Comparison of ENCODE assay signal across 18 cellular contexts in genomic region chr9:133643978-133644760, GRCh38. TPM values are rescaled to one million over a fixed set of nuclear protein-coding genes. Genes with fewer than 3 reads are reported as not detected.
A peak's percentile ranks its signal among the peaks of the same experiment; 100 is the strongest.
DNase-seq lines count a peak whose midpoint lies in the region; ATAC-seq and TF ChIP-seq lines count a peak whose summit lies in the region.
"Had no signal": no experiment of that assay in that cellular context is flagged by ENCODE, and none has a peak within 500 bp of the region (broad histone marks: within the 10 kb centered on the region; RNA-seq: fewer than 3 reads in every experiment).

No MANE protein-coding gene starts in this region.

- H3K9me3 Mint-ChIP-seq in glutamatergic neuron (ENCODE audit: unreplicated experiment): peaks cover 7% of the 10 kb centered on the region
- H3K9me3 Mint-ChIP-seq: CD14-positive monocyte; CD8-positive, alpha-beta T cell had no signal

- TF ChIP-seq CTCF in right atrium auricular region (IDR thresholded peaks at IDR 0.05) (no peak), glutamatergic neuron (IDR thresholded peaks at IDR 0.05; ENCODE audit: partially characterized antibody, unreplicated experiment) (no peak), osteoblast (IDR thresholded peaks at IDR 0.05; ENCODE audit: extremely low read depth, low read depth, low read length) (no peak)

- H3K27ac ChIP-seq in right atrium auricular region (no peak overlapping the region), osteoblast (ENCODE audit: low read depth, low read length) (no peak overlapping the region)

- H3K36me3 Mint-ChIP-seq in glutamatergic neuron (ENCODE audit: unreplicated experiment): no peaks in the 10 kb centered on the region
- H3K36me3 Mint-ChIP-seq: CD14-positive monocyte; CD8-positive, alpha-beta T cell had no signal

- peak overlapping the region; percentile 6 for H3K27ac Mint-ChIP-seq in glutamatergic neuron (ENCODE audit: unreplicated experiment)
- H3K27ac Mint-ChIP-seq: B cell; CD8-positive, alpha-beta T cell had no signal

- ATAC-seq in left cardiac atrium: no peak
- ATAC-seq: CD8-positive, alpha-beta T cell had no signal

- peaks cover 8% of the 10 kb centered on the region for H3K27me3 Mint-ChIP-seq in glutamatergic neuron (ENCODE audit: unreplicated experiment)
- H3K27me3 Mint-ChIP-seq: B cell had no signal

- no peak overlapping the region for H3K4me3 Mint-ChIP-seq in glutamatergic neuron (ENCODE audit: unreplicated experiment)
- H3K4me3 Mint-ChIP-seq: B cell; CD14-positive monocyte; CD8-positive, alpha-beta T cell had no signal

- DNase-seq in left cardiac atrium (peak; percentile 12), right atrium auricular region (ENCODE audit: low spot score) (no peak), NCI-H69 (lab: John Stamatoyannopoulos, UW) (peak; percentile 31), glutamatergic neuron (no peak), osteoblast (ENCODE audit: insufficient read length, low spot score, missing footprints) (peak; percentile 51), NAMALWA (ENCODE audit: low spot score) (no peak), ACHN (no peak), NCI-H524 (lab: John Stamatoyannopoulos, UW) (no peak)
- DNase-seq: CD8-positive, alpha-beta T cell; COR-L47; DMS79 treated with DMSO at 0.1 percent for 48 hours; EL had no signal

- H3K9me3 ChIP-seq in right atrium auricular region (no peaks in the 10 kb centered on the region), osteoblast (ENCODE audit: low read depth, low read length) (no peaks in the 10 kb centered on the region)
- H3K9me3 ChIP-seq: HAP-1 had no signal

- in situ Hi-C loops in ACHN (cut with HindIII; ENCODE audit: low pct_ligation_motif_present, low pct_unique_long_range_greater_than_20kb, low sequenced_read_pairs): no loop called here

- H3K27me3 ChIP-seq in right atrium auricular region (no peaks in the 10 kb centered on the region), osteoblast (ENCODE audit: insufficient read depth, low read length) (peaks cover 10% of the 10 kb centered on the region)

- peaks cover 11% of the 10 kb centered on the region for H3K4me1 Mint-ChIP-seq in glutamatergic neuron (ENCODE audit: low read depth, unreplicated experiment)
- H3K4me1 Mint-ChIP-seq: B cell, CD14-positive monocyte had no signal

- no peak overlapping the region for H2AFZ ChIP-seq in osteoblast (ENCODE audit: low read length)

- H4K20me1 ChIP-seq in osteoblast (ENCODE audit: insufficient read depth, low read length): no peaks in the 10 kb centered on the region

- H3K36me3 ChIP-seq in right atrium auricular region (no peaks in the 10 kb centered on the region), osteoblast (ENCODE audit: insufficient read depth, low read length) (no peaks in the 10 kb centered on the region)
- H3K36me3 ChIP-seq: HAP-1 had no signal

- H3K4me3 ChIP-seq in right atrium auricular region (no peak overlapping the region), osteoblast (ENCODE audit: insufficient read depth, low read length) (no peak overlapping the region)
- H3K4me3 ChIP-seq: HAP-1 had no signal

- H3K4me2 ChIP-seq in osteoblast (ENCODE audit: insufficient read depth, low read length): no peak overlapping the region

- intact Hi-C loops in left cardiac atrium (cut with DNase I): no loop called here

- H3K79me2 ChIP-seq in osteoblast (ENCODE audit: insufficient read depth, low read length): no peaks in the 10 kb centered on the region

- no peaks in the 10 kb centered on the region for H3K4me1 ChIP-seq in right atrium auricular region
- H3K4me1 ChIP-seq in osteoblast (ENCODE audit: insufficient read depth, low read length): no peaks in the 10 kb centered on the region
- H3K4me1 ChIP-seq: HAP-1 had no signal

RNA-seq across cellular contexts. Expression of gene DBH, which starts 8.0 kb away (rescaled TPM):
- total RNA-seq in left cardiac atrium: not detected
- total RNA-seq in right atrium auricular region: not detected
- total RNA-seq in glutamatergic neuron (ENCODE audit: unreplicated experiment): 1.8 TPM
- not detected in 2 replicates for total RNA-seq in osteoblast
- total RNA-seq: A172, B cell, H1, HT1080 had no signal

RNA-seq across cellular contexts. Expression of gene FAM163B, which starts 35.0 kb away (rescaled TPM):
- total RNA-seq in left cardiac atrium (under 1 TPM in 1 of 2 donors, not detected in 1; 0.37 TPM), right atrium auricular region (1 to 10 TPM in 1 of 2 donors, not detected in 1; 1.7 TPM), glutamatergic neuron (ENCODE audit: unreplicated experiment) (0.51 TPM), osteoblast (not detected in 2 replicates)
- total RNA-seq: A172; B cell; CD8-positive, alpha-beta T cell; HT1080 had no signal

Comparison
In these comparisons a context has a peak if more than half of its experiments do, and no peak if none do; other contexts are left out.
1. DNase-seq: peak in left cardiac atrium (single experiment), NCI-H69 (single experiment) and osteoblast (single experiment); none in right atrium auricular region (single experiment), glutamatergic neuron (single experiment), NAMALWA (single experiment), ACHN (single experiment) and NCI-H524 (0 of 2).